15 cellular contexts compared by ENCODE assay signal in the genomic region with DNA sequence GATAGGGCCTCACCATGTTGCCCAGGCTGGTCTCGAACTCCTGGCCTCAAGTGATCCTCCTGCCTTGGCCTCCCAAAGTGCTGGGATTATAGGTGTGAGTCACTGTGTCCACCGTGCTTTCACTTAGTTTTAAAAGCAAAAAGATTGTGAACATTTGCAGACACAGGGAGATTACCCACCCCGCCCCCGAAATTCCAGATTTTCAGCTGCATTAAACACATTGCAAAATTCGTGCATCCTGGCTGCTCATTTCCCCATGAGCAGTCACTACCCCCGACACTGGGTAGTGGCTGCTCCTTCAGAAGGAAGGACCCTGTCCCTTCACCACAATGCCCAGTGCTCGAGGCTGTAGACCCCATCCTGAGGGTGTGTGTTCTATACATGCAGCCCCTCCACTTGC.
A peak's percentile ranks its signal among the peaks of the same experiment; 100 is the strongest.
DNase-seq lines count a peak whose midpoint lies in the region; ATAC-seq and TF ChIP-seq lines count a peak whose summit lies in the region.
"Had no signal": no experiment of that assay in that cellular context is flagged by ENCODE, and none has a peak within 500 bp of the region (broad histone marks: within the 10 kb centered on the region; RNA-seq: fewer than 3 reads in every experiment).

No MANE protein-coding gene starts in this region.

- no peaks in the 10 kb centered on the region for H3F3A ChIP-seq in neural progenitor cell (ENCODE audit: low read depth)

- H3K36me3 Mint-ChIP-seq in neural progenitor cell, result peaks cover 3% of the 10 kb centered on the region
- H3K36me3 Mint-ChIP-seq in glutamatergic neuron (ENCODE audit: unreplicated experiment), result no peaks in the 10 kb centered on the region

- H3K27me3 Mint-ChIP-seq in neural progenitor cell (ENCODE audit: insufficient read depth, low read depth) (peaks cover 4% of the 10 kb centered on the region), glutamatergic neuron (ENCODE audit: unreplicated experiment) (peaks cover 2% of the 10 kb centered on the region)

- peak overlapping the region; percentile 92 for H3K27ac Mint-ChIP-seq in neural progenitor cell
- H3K27ac Mint-ChIP-seq in glutamatergic neuron (ENCODE audit: unreplicated experiment), result no peak overlapping the region
- H3K27ac Mint-ChIP-seq: CD4-positive, alpha-beta T cell had no signal

- H4K20me1 ChIP-seq in neural progenitor cell (ENCODE audit: low read depth), result no peaks in the 10 kb centered on the region

- H3K4me3 Mint-ChIP-seq in neural progenitor cell (no peak overlapping the region), glutamatergic neuron (ENCODE audit: unreplicated experiment) (no peak overlapping the region)
- H3K4me3 Mint-ChIP-seq: CD4-positive, alpha-beta T cell had no signal

- no peaks in the 10 kb centered on the region for H3K4me1 ChIP-seq in lower lobe of right lung
- H3K4me1 ChIP-seq in neural progenitor cell, result peaks cover 19% of the 10 kb centered on the region
- H3K4me1 ChIP-seq in upper lobe of right lung, result no peaks in the 10 kb centered on the region

- peak; percentile 53 for DNase-seq in fibroblast of villous mesenchyme (ENCODE audit: low read depth)
- DNase-seq in lower lobe of right lung, result no peak
- no peak for DNase-seq in neural progenitor cell (ENCODE audit: low spot score)
- DNase-seq in upper lobe of right lung, result no peak
- DNase-seq in glutamatergic neuron, result no peak
- DNase-seq: ACHN; AML-193; CD4-positive, alpha-beta T cell; DMS153; DMS79; GDM1 had no signal

- H3K4me1 Mint-ChIP-seq in neural progenitor cell, result peaks cover 49% of the 10 kb centered on the region
- peaks cover 3% of the 10 kb centered on the region for H3K4me1 Mint-ChIP-seq in glutamatergic neuron (ENCODE audit: low read depth, unreplicated experiment)

- H3K9me3 Mint-ChIP-seq in neural progenitor cell, result peaks cover 12% of the 10 kb centered on the region
- H3K9me3 Mint-ChIP-seq in glutamatergic neuron (ENCODE audit: unreplicated experiment), result no peaks in the 10 kb centered on the region
- H3K9me3 Mint-ChIP-seq: CD4-positive, alpha-beta T cell had no signal

- no peak for ATAC-seq in lower lobe of right lung
- no peak for ATAC-seq in upper lobe of right lung
- no peak for ATAC-seq in GM19463 (IDR thresholded peaks at IDR 0.05; ENCODE audit: unreplicated experiment)
- no peak for ATAC-seq in GM18858 (IDR thresholded peaks at IDR 0.05; ENCODE audit: unreplicated experiment)

- no peaks in the 10 kb centered on the region for H3K36me3 ChIP-seq in lower lobe of right lung
- no peaks in the 10 kb centered on the region for H3K36me3 ChIP-seq in neural progenitor cell
- no peaks in the 10 kb centered on the region for H3K36me3 ChIP-seq in upper lobe of right lung
- H3K36me3 ChIP-seq: HAP-1 had no signal

- H3K79me2 ChIP-seq in neural progenitor cell (ENCODE audit: low read depth), result peaks cover 18% of the 10 kb centered on the region

- intact Hi-C loops in lower lobe of right lung (cut with DNase I) (no loop called here), upper lobe of right lung (cut with DNase I) (no loop called here)

- H3K9me3 ChIP-seq in lower lobe of right lung (no peaks in the 10 kb centered on the region), neural progenitor cell (ENCODE audit: low read depth) (no peaks in the 10 kb centered on the region), upper lobe of right lung (no peaks in the 10 kb centered on the region)
- H3K9me3 ChIP-seq: HAP-1 had no signal

- no peak overlapping the region for H3K4me2 ChIP-seq in neural progenitor cell

- H3K27me3 ChIP-seq in lower lobe of right lung (ENCODE audit: low read depth) (no peaks in the 10 kb centered on the region), neural progenitor cell (no peaks in the 10 kb centered on the region), upper lobe of right lung (no peaks in the 10 kb centered on the region)

- H2AFZ ChIP-seq in neural progenitor cell (replicated peaks), result no peak overlapping the region

- H3K27ac ChIP-seq in lower lobe of right lung (peak overlapping the region; percentile 56), neural progenitor cell (no peak overlapping the region), upper lobe of right lung (peak overlapping the region; percentile 58)
- H3K27ac ChIP-seq: C4-2B had no signal

- H3K4me3 ChIP-seq in fibroblast of villous mesenchyme (ENCODE audit: low read depth, low read length), result no peak overlapping the region
- no peak overlapping the region for H3K4me3 ChIP-seq in lower lobe of right lung
- no peak overlapping the region for H3K4me3 ChIP-seq in neural progenitor cell
- no peak overlapping the region for H3K4me3 ChIP-seq in upper lobe of right lung
- H3K4me3 ChIP-seq: HAP-1 had no signal

- no peak overlapping the region for H3K9ac ChIP-seq in neural progenitor cell

- TF ChIP-seq CTCF in fibroblast of villous mesenchyme (IDR thresholded peaks at IDR 0.05; ENCODE audit: insufficient read depth, low read depth, low read length) (no peak), lower lobe of right lung (IDR thresholded peaks at IDR 0.05) (no peak), neural progenitor cell (IDR thresholded peaks at IDR 0.05) (no peak), upper lobe of right lung (IDR thresholded peaks at IDR 0.05) (no peak), glutamatergic neuron (IDR thresholded peaks at IDR 0.05; ENCODE audit: partially characterized antibody, unreplicated experiment) (no peak)
